ENCODE assay signal across 25 cellular contexts in genomic region chr20:43119720-43120119, GRCh38.
"Had no signal": no experiment of that assay in that cellular context is flagged by ENCODE, and none has a peak within 500 bp of the region (broad histone marks: within the 10 kb centered on the region; RNA-seq: fewer than 3 reads in every experiment).

No MANE protein-coding gene starts in this region.

- H3K4me3 ChIP-seq: colonic mucosa, coronary artery, dorsolateral prefrontal cortex, esophagus muscularis mucosa, esophagus squamous epithelium, gastrocnemius medialis, gastroesophageal sphincter, heart left ventricle, heart right ventricle, hepatocyte had no signal

- H3K79me2 ChIP-seq: hepatocyte had no signal

- ATAC-seq: effector memory CD8-positive, alpha-beta T cell; esophagus mucosa; foreskin keratinocyte; gastrocnemius medialis; gastroesophageal sphincter; heart left ventricle; heart right ventricle had no signal

- H3K27me3 ChIP-seq: colonic mucosa, dorsolateral prefrontal cortex, esophagus squamous epithelium, foreskin keratinocyte, gastrocnemius medialis, heart left ventricle, hepatocyte had no signal

- H3K36me3 ChIP-seq: colonic mucosa, esophagus muscularis mucosa, esophagus squamous epithelium, gastrocnemius medialis, gastroesophageal sphincter, heart left ventricle, heart right ventricle had no signal

- H3K27ac ChIP-seq: colonic mucosa, coronary artery, dorsolateral prefrontal cortex, epithelial cell of prostate, esophagus muscularis mucosa, esophagus squamous epithelium, foreskin keratinocyte, gastrocnemius medialis, gastroesophageal sphincter, heart left ventricle, heart right ventricle, hepatocyte had no signal

- H3K9me3 ChIP-seq: colonic mucosa, esophagus muscularis mucosa, esophagus squamous epithelium, gastrocnemius medialis, gastroesophageal sphincter, heart left ventricle, heart right ventricle had no signal

- H2AFZ ChIP-seq: hepatocyte had no signal

- H3K4me1 ChIP-seq: colonic mucosa, esophagus muscularis mucosa, esophagus squamous epithelium, foreskin keratinocyte, gastrocnemius medialis, gastroesophageal sphincter, heart left ventricle, heart right ventricle had no signal

- DNase-seq: colonic mucosa; cortex of kidney; dermis blood vessel endothelial cell; dorsolateral prefrontal cortex; effector CD4-positive, alpha-beta T cell; effector CD8-positive, alpha-beta T cell; effector memory CD4-positive, alpha-beta T cell; effector memory CD8-positive, alpha-beta T cell; endodermal cell; erythroblast; esophagus squamous epithelium; foreskin fibroblast; foreskin keratinocyte; foreskin melanocyte; gastrocnemius medialis; glutamatergic neuron; head of caudate nucleus; heart left ventricle; heart right ventricle had no signal

- H3K4me2 ChIP-seq: hepatocyte had no signal
